ENCODE assay signal across 8 cellular contexts in the genomic region with DNA sequence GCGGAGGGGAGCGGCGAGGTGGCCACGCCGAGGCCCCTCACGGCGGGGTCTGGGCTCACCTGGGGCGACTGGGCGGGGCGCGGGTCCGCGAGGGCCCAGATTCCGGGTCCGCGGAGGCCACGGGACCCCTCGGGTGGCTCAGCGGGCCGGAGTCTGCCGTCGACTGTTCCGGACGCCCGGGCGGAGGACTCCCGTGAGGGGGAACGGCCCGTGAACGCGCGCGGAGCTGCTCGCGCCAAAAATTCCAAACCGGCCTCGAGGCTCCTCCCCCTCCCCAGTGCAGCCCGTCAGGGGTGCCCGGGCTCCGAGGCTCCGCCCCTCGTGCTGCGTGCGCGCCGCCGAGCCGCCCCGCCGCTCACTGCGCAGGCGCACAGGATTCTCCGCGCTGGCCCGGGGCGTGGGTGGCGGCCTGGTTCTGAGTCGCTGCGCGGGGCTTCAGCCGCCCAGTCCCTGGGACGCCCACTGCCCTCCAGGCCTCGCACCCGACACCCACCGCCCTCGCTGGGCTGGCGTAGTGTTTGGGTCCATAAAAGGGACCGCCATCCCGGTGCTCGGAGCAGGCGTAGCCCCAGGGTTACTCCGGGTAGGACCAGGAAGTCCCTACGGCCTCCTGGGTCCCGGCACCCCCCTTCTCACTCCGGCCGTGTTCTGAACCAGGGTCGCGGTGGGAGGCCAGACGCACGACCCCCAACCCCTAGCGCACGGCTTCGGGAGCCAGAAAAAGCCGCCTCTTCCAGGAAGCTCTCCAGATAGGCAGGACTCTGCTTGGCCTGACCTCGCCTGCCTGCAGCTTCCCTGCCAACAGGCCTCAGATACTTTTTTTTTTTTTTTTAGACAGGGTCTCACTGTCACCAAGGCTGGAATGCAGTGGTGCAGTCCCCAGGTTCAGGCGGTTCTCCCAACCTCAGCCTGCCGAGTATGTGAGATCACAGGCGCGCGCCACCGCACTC. TPM values are rescaled to one million over a fixed set of nuclear protein-coding genes. Genes with fewer than 3 reads are reported as not detected.
DNase-seq lines count a peak whose midpoint lies in the region; ATAC-seq and TF ChIP-seq lines count a peak whose summit lies in the region.

PKMYT1 (minus strand) TSS at position 220 of the 950 bp plus-strand sequence. CDS start 789 bp downstream, outside the sequence.

- H3K4me1 ChIP-seq in OCI-LY3 (ENCODE audit: low read length), result peaks cover 7% of the 10 kb centered on the region

- H3K36me3 ChIP-seq in OCI-LY3 (replicated peaks; ENCODE audit: low read depth, low read length), result peaks cover 19% of the 10 kb centered on the region

- peak within 1 kb of the TSS; percentile 93 for H3K9ac ChIP-seq in OCI-LY3 (ENCODE audit: low read length)

- H2AFZ ChIP-seq in OCI-LY3 (ENCODE audit: low read depth, low read length), result no peak within 1 kb of the TSS

- peak within 1 kb of the TSS; percentile 92 for H3K4me3 ChIP-seq in OCI-LY3 (ENCODE audit: low read length)

- no peak for TF ChIP-seq CTCF in OCI-LY3 (IDR thresholded peaks at IDR 0.05; ENCODE audit: low read depth, low read length)

- no peaks in the 10 kb centered on the region for H3K27me3 ChIP-seq in OCI-LY3 (ENCODE audit: low read depth, low read length)

- H3K27ac ChIP-seq in OCI-LY3 (ENCODE audit: low read length), result peak within 1 kb of the TSS; percentile 67

- peak; percentile 92 for DNase-seq in Caki2 (ENCODE audit: low read depth)
- DNase-seq in HUDEP-2 (lab: John Stamatoyannopoulos, UW; ENCODE audit: unreplicated experiment in 76 of 76), result peak in 73 of 76 experiments; percentile 51 to 96 (median 87)
- DNase-seq in activated T-cell treated with anti-CD3 and anti-CD28 coated beads for 1 hour (ENCODE audit: low read depth), result peak; percentile 93
- DNase-seq in epidermal melanocyte (ENCODE audit: insufficient read length, low spot score), result peak; percentile 100
- DNase-seq in middle frontal gyrus (ENCODE audit: extremely low spot score, low spot score), result peak; percentile 81
- peak; percentile 89 to 93 for DNase-seq in stimulated activated CD8-positive, alpha-beta memory T cell treated with anti-CD3 and anti-CD28 coated beads, Interleukin-2, amount 100 ng/mL, for 1 hour (ENCODE audit: low read depth in 2 of 2)

- H4K20me1 ChIP-seq in OCI-LY3 (ENCODE audit: insufficient read depth, low read length), result 0 out of 2 replicates have a peak, but pooled peaks cover 3% of the 10 kb centered on the region

- H3K4me2 ChIP-seq in OCI-LY3 (ENCODE audit: low read length), result peak within 1 kb of the TSS; percentile 98

- in situ Hi-C loops in Caki2 (cut with HindIII; ENCODE audit: low pct_unique_long_range_greater_than_20kb, low sequenced_read_pairs), result no loop called here

- H3K79me2 ChIP-seq in OCI-LY3 (ENCODE audit: low read length), result peaks cover 29% of the 10 kb centered on the region

- H3K9me3 ChIP-seq in OCI-LY3 (ENCODE audit: insufficient read depth, low read length), result no peaks in the 10 kb centered on the region

- ATAC-seq in GM21381 (IDR thresholded peaks at IDR 0.05; ENCODE audit: unreplicated experiment), result peak; percentile 80

RNA-seq across cellular contexts. Expression of gene PKMYT1, which starts in this region (rescaled TPM):
- total RNA-seq in Caki2 (2014; rRNA removed; shearing (Covaris generic); ENCODE audit: low replicate concordance), result 25.5 and 39.1 TPM in 2 replicates

Comparison
In these comparisons a context has a peak if more than half of its experiments do, and no peak if none do; other contexts are left out.
1. Peak in every context shown above with its lines: DNase-seq, ATAC-seq, H3K4me3 ChIP-seq and H3K27ac ChIP-seq.